In the genomic region with DNA sequence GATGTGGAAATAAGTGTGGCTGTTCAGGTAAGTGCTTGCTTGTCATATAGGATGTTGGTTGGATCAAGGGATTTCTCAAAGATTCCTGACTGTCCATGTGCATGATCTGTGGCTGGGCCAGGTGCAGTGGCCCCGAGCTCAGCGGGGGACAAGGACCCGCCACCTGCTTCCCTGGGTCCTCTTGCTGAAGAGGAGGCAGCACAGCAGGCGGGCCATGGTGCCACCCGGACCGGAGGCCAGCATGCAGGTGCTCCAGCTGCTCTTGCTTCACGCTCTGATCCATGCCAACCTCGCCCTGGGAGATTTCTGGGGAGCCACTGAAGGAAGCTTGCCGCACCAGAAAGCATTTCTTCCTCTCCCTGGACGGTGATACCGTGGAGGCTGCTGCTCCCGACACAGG, we compare ENCODE assay signal across 22 cellular contexts.
DNase-seq lines count a peak whose midpoint lies in the region; ATAC-seq and TF ChIP-seq lines count a peak whose summit lies in the region.
"Had no signal": no experiment of that assay in that cellular context is flagged by ENCODE, and none has a peak within 500 bp of the region (broad histone marks: within the 10 kb centered on the region; RNA-seq: fewer than 3 reads in every experiment).

No MANE protein-coding gene starts in this region.

- no peak for TF ChIP-seq CTCF in endothelial cell (IDR thresholded peaks at IDR 0.05; ENCODE audit: unreplicated experiment)

- no peak overlapping the region for H3K27ac ChIP-seq in CD4-positive, CD25-positive, alpha-beta regulatory T cell (ENCODE audit: insufficient read depth, low read length, poor library complexity, severe bottlenecking)

- no peak for ATAC-seq in CD4-positive, CD25-positive, alpha-beta regulatory T cell (ENCODE audit: low read depth in 2 of 2)
- ATAC-seq in stimulated activated memory B cell treated with anti-CD40 and anti-IgM and Interleukin-4, amounts not matched to agents 10 μg/mL and 1 μg/mL and 100 μg/mL, for 72 hours = no peak
- ATAC-seq: K562, PC-3, SK-N-SH treated with all-trans-retinoic acid at 6 μM for 48 hours had no signal

- H3K4me3 Mint-ChIP-seq in activated CD4-positive, alpha-beta memory T cell treated with anti-CD3 and anti-CD28 coated beads for 36 hours = no peak overlapping the region
- H3K4me3 Mint-ChIP-seq in activated CD4-positive, alpha-beta memory T cell treated with anti-CD3 and anti-CD28 coated beads, Interleukin-2, amount 10 ng/mL, durations not matched to agents 7 days and 5 days = no peak overlapping the region
- no peak overlapping the region for H3K4me3 Mint-ChIP-seq in CD4-positive, CD25-positive, alpha-beta regulatory T cell
- H3K4me3 Mint-ChIP-seq in endothelial cell (ENCODE audit: unreplicated experiment) = peak overlapping the region; percentile 18
- H3K4me3 Mint-ChIP-seq in stimulated activated memory B cell treated with anti-CD40 and anti-IgM and Interleukin-4, amounts not matched to agents 10 μg/mL and 1 μg/mL and 100 μg/mL, for 72 hours = no peak overlapping the region

- H3K27me3 ChIP-seq in CD4-positive, CD25-positive, alpha-beta regulatory T cell (ENCODE audit: control insufficient read depth, insufficient read depth, low read length) = no peaks in the 10 kb centered on the region

- H3K36me3 Mint-ChIP-seq in activated CD4-positive, alpha-beta memory T cell treated with anti-CD3 and anti-CD28 coated beads for 36 hours = peaks cover 73% of the 10 kb centered on the region
- H3K36me3 Mint-ChIP-seq in activated CD4-positive, alpha-beta memory T cell treated with anti-CD3 and anti-CD28 coated beads, Interleukin-2, amount 10 ng/mL, durations not matched to agents 7 days and 5 days (ENCODE audit: low read depth) = peaks cover 80% of the 10 kb centered on the region
- peaks cover 80% of the 10 kb centered on the region for H3K36me3 Mint-ChIP-seq in CD4-positive, CD25-positive, alpha-beta regulatory T cell
- H3K36me3 Mint-ChIP-seq in endothelial cell (ENCODE audit: low read depth, unreplicated experiment) = peaks cover 52% of the 10 kb centered on the region
- H3K36me3 Mint-ChIP-seq in stimulated activated memory B cell treated with anti-CD40 and anti-IgM and Interleukin-4, amounts not matched to agents 10 μg/mL and 1 μg/mL and 100 μg/mL, for 72 hours = peaks cover 79% of the 10 kb centered on the region

- H3K4me3 ChIP-seq in CD4-positive, CD25-positive, alpha-beta regulatory T cell (ENCODE audit: low read depth, low read length) = no peak overlapping the region
- H3K4me3 ChIP-seq: K562 had no signal

- H3K36me3 ChIP-seq in CD4-positive, CD25-positive, alpha-beta regulatory T cell (ENCODE audit: control insufficient read depth, insufficient read depth, low read length) = peaks cover 82% of the 10 kb centered on the region

- CTCF ChIA-PET in activated CD4-positive, alpha-beta memory T cell treated with anti-CD3 and anti-CD28 coated beads for 36 hours (lab: Charles Lee) = interaction anchor here (0.6 to 1.9 kb wide), 2 partner anchors 78 to 697 kb away, joined by 3 to 5 read pairs; no protein-coding TSS in a partner anchor
- CTCF ChIA-PET in activated CD4-positive, alpha-beta memory T cell treated with anti-CD3 and anti-CD28 coated beads, Interleukin-2, amount 10 ng/mL, durations not matched to agents 7 days and 5 days (lab: Charles Lee) = interaction anchor here (0.7 kb wide), 1 partner anchor 256 kb away, joined by 3 read pairs; no protein-coding TSS in a partner anchor

- peaks cover 18% of the 10 kb centered on the region for H3K4me1 ChIP-seq in CD4-positive, CD25-positive, alpha-beta regulatory T cell (ENCODE audit: control insufficient read depth, insufficient read depth, low read length, poor library complexity, severe bottlenecking)

- peaks cover 72% of the 10 kb centered on the region for H3K4me1 Mint-ChIP-seq in activated CD4-positive, alpha-beta memory T cell treated with anti-CD3 and anti-CD28 coated beads for 36 hours (ENCODE audit: low read depth)
- H3K4me1 Mint-ChIP-seq in activated CD4-positive, alpha-beta memory T cell treated with anti-CD3 and anti-CD28 coated beads, Interleukin-2, amount 10 ng/mL, durations not matched to agents 7 days and 5 days = peaks cover 38% of the 10 kb centered on the region
- H3K4me1 Mint-ChIP-seq in CD4-positive, CD25-positive, alpha-beta regulatory T cell = peaks cover 21 to 56% (median 51%) of the 10 kb centered on the region in 4 donors
- peaks cover 2% of the 10 kb centered on the region for H3K4me1 Mint-ChIP-seq in endothelial cell (ENCODE audit: unreplicated experiment)
- H3K4me1 Mint-ChIP-seq in stimulated activated memory B cell treated with anti-CD40 and anti-IgM and Interleukin-4, amounts not matched to agents 10 μg/mL and 1 μg/mL and 100 μg/mL, for 72 hours = peaks cover 7% of the 10 kb centered on the region

- no peaks in the 10 kb centered on the region for H3K9me3 ChIP-seq in CD4-positive, CD25-positive, alpha-beta regulatory T cell (ENCODE audit: control insufficient read depth in 2 of 2, low read length in 2 of 2)

- POLR2A ChIA-PET in activated CD4-positive, alpha-beta memory T cell treated with anti-CD3 and anti-CD28 coated beads for 36 hours (lab: Charles Lee) = no interaction called here
- POLR2A ChIA-PET in activated CD4-positive, alpha-beta memory T cell treated with anti-CD3 and anti-CD28 coated beads, Interleukin-2, amount 10 ng/mL, durations not matched to agents 7 days and 5 days (lab: Charles Lee) = no interaction called here

- no peak for DNase-seq in activated CD4-positive, alpha-beta memory T cell treated with anti-CD3 and anti-CD28 coated beads for 36 hours
- DNase-seq in activated CD4-positive, alpha-beta memory T cell treated with anti-CD3 and anti-CD28 coated beads, Interleukin-2, amount 10 ng/mL, durations not matched to agents 7 days and 5 days = no peak
- no peak for DNase-seq in CD4-positive, CD25-positive, alpha-beta regulatory T cell
- DNase-seq in NCI-H2107 treated with DMSO at 0.1 percent for 48 hours (lab: John Stamatoyannopoulos, UW; ENCODE audit: unreplicated experiment) (peak; percentile 80), endothelial cell (ENCODE audit: low spot score) (no peak), cerebellum (ENCODE audit: low spot score) (no peak), NCI-H1694 treated with DMSO at 0.1 percent for 48 hours (lab: John Stamatoyannopoulos, UW) (no peak)
- DNase-seq: COR-L47; DMS53; Kasumi-1; MV-4-11; NCI-H1105; NCI-H1436 treated with DMSO at 0.1 percent for 48 hours; NCI-H2081; NCI-H345; NCI-H526; NCI-H82; NK-92 treated with Interleukin-12 subunit alpha and Interleukin-12 subunit beta, amount 100 ng/mL, for 24 hours; PC-3 had no signal

- intact Hi-C loops in activated CD4-positive, alpha-beta memory T cell treated with anti-CD3 and anti-CD28 coated beads for 36 hours (cut with micrococcal nuclease) = loop anchor here (5.0 kb wide), 1 partner anchor 71 kb away; no protein-coding TSS in a partner anchor

- H3K27ac Mint-ChIP-seq in activated CD4-positive, alpha-beta memory T cell treated with anti-CD3 and anti-CD28 coated beads for 36 hours = peak overlapping the region; percentile 9
- H3K27ac Mint-ChIP-seq in activated CD4-positive, alpha-beta memory T cell treated with anti-CD3 and anti-CD28 coated beads, Interleukin-2, amount 10 ng/mL, durations not matched to agents 7 days and 5 days = no peak overlapping the region
- H3K27ac Mint-ChIP-seq in CD4-positive, CD25-positive, alpha-beta regulatory T cell = peak overlapping the region; percentile 44 to 75 (median 59)
- no peak overlapping the region for H3K27ac Mint-ChIP-seq in endothelial cell (ENCODE audit: unreplicated experiment)
- H3K27ac Mint-ChIP-seq in stimulated activated memory B cell treated with anti-CD40 and anti-IgM and Interleukin-4, amounts not matched to agents 10 μg/mL and 1 μg/mL and 100 μg/mL, for 72 hours = no peak overlapping the region

- no peaks in the 10 kb centered on the region for H3K27me3 Mint-ChIP-seq in activated CD4-positive, alpha-beta memory T cell treated with anti-CD3 and anti-CD28 coated beads for 36 hours
- no peaks in the 10 kb centered on the region for H3K27me3 Mint-ChIP-seq in activated CD4-positive, alpha-beta memory T cell treated with anti-CD3 and anti-CD28 coated beads, Interleukin-2, amount 10 ng/mL, durations not matched to agents 7 days and 5 days
- H3K27me3 Mint-ChIP-seq in CD4-positive, CD25-positive, alpha-beta regulatory T cell = no peaks in the 10 kb centered on the region
- peaks cover 10% of the 10 kb centered on the region for H3K27me3 Mint-ChIP-seq in endothelial cell (ENCODE audit: unreplicated experiment)
- no peaks in the 10 kb centered on the region for H3K27me3 Mint-ChIP-seq in stimulated activated memory B cell treated with anti-CD40 and anti-IgM and Interleukin-4, amounts not matched to agents 10 μg/mL and 1 μg/mL and 100 μg/mL, for 72 hours

- H3K9me3 Mint-ChIP-seq in activated CD4-positive, alpha-beta memory T cell treated with anti-CD3 and anti-CD28 coated beads for 36 hours = no peaks in the 10 kb centered on the region
- H3K9me3 Mint-ChIP-seq in activated CD4-positive, alpha-beta memory T cell treated with anti-CD3 and anti-CD28 coated beads, Interleukin-2, amount 10 ng/mL, durations not matched to agents 7 days and 5 days = no peaks in the 10 kb centered on the region
- peaks cover 0 to 1% (median 0%) of the 10 kb centered on the region in 7 donors for H3K9me3 Mint-ChIP-seq in CD4-positive, CD25-positive, alpha-beta regulatory T cell
- no peaks in the 10 kb centered on the region for H3K9me3 Mint-ChIP-seq in endothelial cell (ENCODE audit: unreplicated experiment)
- no peaks in the 10 kb centered on the region for H3K9me3 Mint-ChIP-seq in stimulated activated memory B cell treated with anti-CD40 and anti-IgM and Interleukin-4, amounts not matched to agents 10 μg/mL and 1 μg/mL and 100 μg/mL, for 72 hours

Comparison
In these comparisons a context has a peak if more than half of its experiments do, and no peak if none do; other contexts are left out.
1. H3K27ac Mint-ChIP-seq: peak in activated CD4-positive, alpha-beta memory T cell treated with anti-CD3 and anti-CD28 coated beads for 36 hours (single experiment) and CD4-positive, CD25-positive, alpha-beta regulatory T cell (3 of 3); none in activated CD4-positive, alpha-beta memory T cell treated with anti-CD3 and anti-CD28 coated beads, Interleukin-2, amount 10 ng/mL, durations not matched to agents 7 days and 5 days (single experiment), endothelial cell (single experiment) and stimulated activated memory B cell treated with anti-CD40 and anti-IgM and Interleukin-4, amounts not matched to agents 10 μg/mL and 1 μg/mL and 100 μg/mL, for 72 hours (single experiment).